ENCODE assay signal across 1 cellular context in the genomic region with DNA sequence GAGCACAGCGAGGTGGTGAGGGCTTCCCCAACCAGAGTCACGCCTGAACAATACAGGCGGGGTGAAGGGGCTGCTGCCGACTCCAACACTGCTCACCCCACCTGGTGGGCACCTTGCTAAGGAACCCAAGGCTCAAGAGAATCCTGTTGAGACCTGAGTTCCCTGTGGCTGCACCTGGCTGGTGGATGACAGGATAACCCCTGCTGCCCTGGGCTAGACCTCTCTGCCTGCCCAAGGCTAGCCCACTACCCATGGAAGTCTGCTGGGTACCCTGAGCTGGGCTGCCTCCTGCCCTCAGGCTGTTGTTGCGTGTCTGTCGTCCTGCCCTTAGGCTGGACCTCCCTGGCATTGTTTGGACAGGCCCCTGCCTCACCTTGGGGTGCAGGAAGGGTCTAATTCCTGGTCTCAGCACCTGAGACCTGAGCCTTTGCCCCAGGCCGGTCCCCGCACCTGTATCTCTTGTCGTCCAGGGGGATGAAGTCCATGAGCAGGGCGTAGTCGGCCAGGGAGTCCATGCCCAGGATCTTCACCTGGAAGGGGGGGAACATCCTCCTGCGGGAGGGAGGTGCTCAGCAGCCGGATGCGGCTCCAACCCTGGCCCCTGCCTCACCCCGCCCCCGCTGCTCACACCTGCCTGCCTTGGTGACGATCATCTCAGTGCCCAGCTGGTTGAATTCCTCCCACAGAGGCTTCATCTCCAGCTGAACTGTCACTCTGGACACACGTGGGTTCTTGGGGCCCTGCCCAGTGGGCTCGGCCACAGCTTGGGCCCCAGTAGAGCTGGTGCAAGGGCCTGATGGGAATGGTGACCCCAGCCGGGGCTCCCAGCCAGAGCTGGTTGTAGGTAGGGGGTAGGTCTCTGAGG.
TF ChIP-seq lines count a peak whose summit lies in the region.

No MANE protein-coding gene starts in this region.

TF ChIP-seq in K562, 482 proteins besides CTCF, POLR2A, EP300 and RAD21:
- TF ChIP-seq ZKSCAN1 (IDR thresholded peaks at IDR 0.05; ENCODE audit: low read depth, low read length): no peak
- TF ChIP-seq POLR2G (IDR thresholded peaks at IDR 0.05; ENCODE audit: low read depth, low read length): peak; percentile 48; the same call in 1 of the 2 replicates
- TF ChIP-seq, protein P1, sequence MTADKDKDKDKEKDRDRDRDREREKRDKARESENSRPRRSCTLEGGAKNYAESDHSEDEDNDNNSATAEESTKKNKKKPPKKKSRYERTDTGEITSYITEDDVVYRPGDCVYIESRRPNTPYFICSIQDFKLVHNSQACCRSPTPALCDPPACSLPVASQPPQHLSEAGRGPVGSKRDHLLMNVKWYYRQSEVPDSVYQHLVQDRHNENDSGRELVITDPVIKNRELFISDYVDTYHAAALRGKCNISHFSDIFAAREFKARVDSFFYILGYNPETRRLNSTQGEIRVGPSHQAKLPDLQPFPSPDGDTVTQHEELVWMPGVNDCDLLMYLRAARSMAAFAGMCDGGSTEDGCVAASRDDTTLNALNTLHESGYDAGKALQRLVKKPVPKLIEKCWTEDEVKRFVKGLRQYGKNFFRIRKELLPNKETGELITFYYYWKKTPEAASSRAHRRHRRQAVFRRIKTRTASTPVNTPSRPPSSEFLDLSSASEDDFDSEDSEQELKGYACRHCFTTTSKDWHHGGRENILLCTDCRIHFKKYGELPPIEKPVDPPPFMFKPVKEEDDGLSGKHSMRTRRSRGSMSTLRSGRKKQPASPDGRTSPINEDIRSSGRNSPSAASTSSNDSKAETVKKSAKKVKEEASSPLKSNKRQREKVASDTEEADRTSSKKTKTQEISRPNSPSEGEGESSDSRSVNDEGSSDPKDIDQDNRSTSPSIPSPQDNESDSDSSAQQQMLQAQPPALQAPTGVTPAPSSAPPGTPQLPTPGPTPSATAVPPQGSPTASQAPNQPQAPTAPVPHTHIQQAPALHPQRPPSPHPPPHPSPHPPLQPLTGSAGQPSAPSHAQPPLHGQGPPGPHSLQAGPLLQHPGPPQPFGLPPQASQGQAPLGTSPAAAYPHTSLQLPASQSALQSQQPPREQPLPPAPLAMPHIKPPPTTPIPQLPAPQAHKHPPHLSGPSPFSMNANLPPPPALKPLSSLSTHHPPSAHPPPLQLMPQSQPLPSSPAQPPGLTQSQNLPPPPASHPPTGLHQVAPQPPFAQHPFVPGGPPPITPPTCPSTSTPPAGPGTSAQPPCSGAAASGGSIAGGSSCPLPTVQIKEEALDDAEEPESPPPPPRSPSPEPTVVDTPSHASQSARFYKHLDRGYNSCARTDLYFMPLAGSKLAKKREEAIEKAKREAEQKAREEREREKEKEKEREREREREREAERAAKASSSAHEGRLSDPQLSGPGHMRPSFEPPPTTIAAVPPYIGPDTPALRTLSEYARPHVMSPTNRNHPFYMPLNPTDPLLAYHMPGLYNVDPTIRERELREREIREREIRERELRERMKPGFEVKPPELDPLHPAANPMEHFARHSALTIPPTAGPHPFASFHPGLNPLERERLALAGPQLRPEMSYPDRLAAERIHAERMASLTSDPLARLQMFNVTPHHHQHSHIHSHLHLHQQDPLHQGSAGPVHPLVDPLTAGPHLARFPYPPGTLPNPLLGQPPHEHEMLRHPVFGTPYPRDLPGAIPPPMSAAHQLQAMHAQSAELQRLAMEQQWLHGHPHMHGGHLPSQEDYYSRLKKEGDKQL (CRISPR knock-in tag; IDR thresholded peaks at IDR 0.05; ENCODE audit: borderline replicate concordance): no peak
- TF ChIP-seq ZKSCAN3 (CRISPR knock-in tag; IDR thresholded peaks at IDR 0.05): peak; percentile 92
- TF ChIP-seq, protein P2, sequence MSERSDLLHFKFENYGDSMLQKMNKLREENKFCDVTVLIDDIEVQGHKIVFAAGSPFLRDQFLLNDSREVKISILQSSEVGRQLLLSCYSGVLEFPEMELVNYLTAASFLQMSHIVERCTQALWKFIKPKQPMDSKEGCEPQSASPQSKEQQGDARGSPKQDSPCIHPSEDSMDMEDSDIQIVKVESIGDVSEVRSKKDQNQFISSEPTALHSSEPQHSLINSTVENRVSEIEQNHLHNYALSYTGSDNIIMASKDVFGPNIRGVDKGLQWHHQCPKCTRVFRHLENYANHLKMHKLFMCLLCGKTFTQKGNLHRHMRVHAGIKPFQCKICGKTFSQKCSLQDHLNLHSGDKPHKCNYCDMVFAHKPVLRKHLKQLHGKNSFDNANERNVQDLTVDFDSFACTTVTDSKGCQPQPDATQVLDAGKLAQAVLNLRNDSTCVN (CRISPR knock-in tag; IDR thresholded peaks at IDR 0.05): no peak
- TF ChIP-seq ZNF184 (CRISPR knock-in tag; IDR thresholded peaks at IDR 0.05): no peak
- TF ChIP-seq HNRNPLL (IDR thresholded peaks at IDR 0.05; ENCODE audit: low read depth, low read length, poor library complexity, severe bottlenecking): no peak
- no peak for TF ChIP-seq SMARCB1 (IDR thresholded peaks at IDR 0.05; ENCODE audit: insufficient read length, low read depth)
- no peak for TF ChIP-seq KDM4B (IDR thresholded peaks at IDR 0.05; ENCODE audit: borderline replicate concordance in 2 of 2, low read depth in 1 of 2)
- TF ChIP-seq, protein P3, sequence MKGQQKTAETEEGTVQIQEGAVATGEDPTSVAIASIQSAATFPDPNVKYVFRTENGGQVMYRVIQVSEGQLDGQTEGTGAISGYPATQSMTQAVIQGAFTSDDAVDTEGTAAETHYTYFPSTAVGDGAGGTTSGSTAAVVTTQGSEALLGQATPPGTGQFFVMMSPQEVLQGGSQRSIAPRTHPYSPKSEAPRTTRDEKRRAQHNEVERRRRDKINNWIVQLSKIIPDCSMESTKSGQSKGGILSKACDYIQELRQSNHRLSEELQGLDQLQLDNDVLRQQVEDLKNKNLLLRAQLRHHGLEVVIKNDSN (CRISPR knock-in tag; IDR thresholded peaks at IDR 0.05): 0 out of 2 replicates have a peak, but pooled peaks have one; percentile 3
